9 cellular contexts compared by ENCODE assay signal in the genomic region with DNA sequence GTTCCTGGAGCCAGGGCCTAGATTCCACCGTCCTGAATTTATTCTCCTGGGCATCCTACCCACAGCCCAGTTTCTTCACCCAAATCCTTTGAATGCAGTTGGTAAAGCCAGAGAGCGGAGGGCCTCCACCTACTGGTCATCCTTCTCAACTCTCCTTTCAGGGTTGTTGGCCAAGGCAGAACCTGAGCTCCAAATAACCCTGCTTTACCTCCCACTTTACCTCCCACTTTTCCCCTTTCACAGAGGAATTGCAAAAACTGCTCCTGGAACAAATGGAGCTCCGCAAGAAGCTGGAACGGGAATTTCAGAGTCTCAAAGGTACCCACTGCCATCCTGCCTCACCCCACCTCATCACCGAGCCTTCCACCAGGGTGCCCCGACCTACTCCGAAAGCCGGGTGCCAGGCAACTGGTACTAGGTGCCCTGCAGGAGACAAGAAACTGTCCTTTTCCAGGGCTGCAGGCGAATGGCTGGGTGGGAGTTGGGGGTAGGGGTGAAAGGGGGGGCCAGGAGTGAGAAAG. TPM values are rescaled to one million over a fixed set of nuclear protein-coding genes. Genes with fewer than 3 reads are reported as not detected.
DNase-seq lines count a peak whose midpoint lies in the region; ATAC-seq and TF ChIP-seq lines count a peak whose summit lies in the region.
"Had no signal": no experiment of that assay in that cellular context is flagged by ENCODE, and none has a peak within 500 bp of the region (broad histone marks: within the 10 kb centered on the region; RNA-seq: fewer than 3 reads in every experiment).

No MANE protein-coding gene starts in this region.

- H3K27ac ChIP-seq in Karpas-422 (ENCODE audit: low read length) (no peak overlapping the region), neuronal stem cell (replicated peaks; ENCODE audit: low read length) (no peak overlapping the region)

- H3K27me3 ChIP-seq in Karpas-422 (ENCODE audit: low read length) (no peaks in the 10 kb centered on the region), neuronal stem cell (ENCODE audit: control insufficient read depth in 3 of 3, insufficient read depth in 3 of 3, low read depth in 1 of 3, low read length in 3 of 3) (peaks cover 63 to 94% (median 91%) of the 10 kb centered on the region in 3 experiments)

- H3K4ac ChIP-seq in neuronal stem cell (ENCODE audit: low read length), result no peak overlapping the region

- no peak overlapping the region for H4K8ac ChIP-seq in neuronal stem cell (ENCODE audit: low read depth, low read length)

- no CpG with 5 or more reads among the region's 9 CpGs for WGBS in neuronal stem cell (ENCODE audit: extremely low coverage in 2 of 2, insufficient read length in 2 of 2, insufficient replicate concordance in 1 of 2), 2 donors

- H2BK5ac ChIP-seq in neuronal stem cell (ENCODE audit: low read length), result no peak overlapping the region

- H3K4me1 ChIP-seq in Karpas-422 (ENCODE audit: low read length) (peaks cover 29% of the 10 kb centered on the region), neuronal stem cell (ENCODE audit: control insufficient read depth in 2 of 2, insufficient read depth in 1 of 2, low read depth in 1 of 2, low read length in 2 of 2) (peaks cover 9 to 22% of the 10 kb centered on the region in 2 donors)

- no peak overlapping the region for H3K9ac ChIP-seq in Karpas-422 (ENCODE audit: low read length)
- no peak overlapping the region for H3K9ac ChIP-seq in neuronal stem cell (ENCODE audit: low read depth, low read length, poor library complexity)

- no peak overlapping the region for H4K91ac ChIP-seq in neuronal stem cell (ENCODE audit: low read depth, low read length, poor library complexity)

- H3K79me1 ChIP-seq in neuronal stem cell (ENCODE audit: low read depth, low read length), result peaks cover 2% of the 10 kb centered on the region

- H3K36me3 ChIP-seq in Karpas-422 (ENCODE audit: insufficient read depth, low read length), result no peaks in the 10 kb centered on the region
- no peaks in the 10 kb centered on the region for H3K36me3 ChIP-seq in neuronal stem cell (replicated peaks in 1 of 2; ENCODE audit: control insufficient read depth in 2 of 2, insufficient read depth in 2 of 2, low read length in 2 of 2)

- peak; percentile 51 for TF ChIP-seq CTCF in astrocyte of the spinal cord (IDR thresholded peaks at IDR 0.05; ENCODE audit: low read depth, low read length)

- H3K4me2 ChIP-seq in Karpas-422 (ENCODE audit: low read depth, low read length, poor library complexity, severe bottlenecking) (no peak overlapping the region), neuronal stem cell (ENCODE audit: insufficient read depth, low read length, poor library complexity, severe bottlenecking) (no peak overlapping the region)

- no peak overlapping the region for H3K23ac ChIP-seq in neuronal stem cell (ENCODE audit: low read depth, low read length, poor library complexity)

- no peaks in the 10 kb centered on the region for H4K20me1 ChIP-seq in Karpas-422 (ENCODE audit: insufficient read depth, low read depth, low read length)

- H3K9me2 ChIP-seq in Karpas-422 (replicated peaks; ENCODE audit: insufficient read depth, low read length), result no peaks in the 10 kb centered on the region

- H2BK120ac ChIP-seq in neuronal stem cell (ENCODE audit: low read depth, low read length), result no peak overlapping the region

- no peak overlapping the region for H2BK12ac ChIP-seq in neuronal stem cell (ENCODE audit: low read length)

- no peak for ATAC-seq in HG03432 (IDR thresholded peaks at IDR 0.05; ENCODE audit: unreplicated experiment)
- ATAC-seq in GM21381 (IDR thresholded peaks at IDR 0.05; ENCODE audit: unreplicated experiment), result no peak

- H2BK15ac ChIP-seq in neuronal stem cell (ENCODE audit: low read length), result no peak overlapping the region

- H2AK5ac ChIP-seq in neuronal stem cell (ENCODE audit: low read depth, low read length), result peak overlapping the region; percentile 22

- H3K14ac ChIP-seq in neuronal stem cell (ENCODE audit: low read length), result no peak overlapping the region

- H3K79me2 ChIP-seq in Karpas-422 (ENCODE audit: low read length), result no peaks in the 10 kb centered on the region

- H3K9me3 ChIP-seq in Karpas-422 (ENCODE audit: low read length) (no peaks in the 10 kb centered on the region), neuronal stem cell (replicated peaks in 1 of 2; ENCODE audit: control insufficient read depth in 2 of 2, insufficient read depth in 1 of 2, low read depth in 1 of 2, low read length in 2 of 2) (peaks cover 8 to 10% of the 10 kb centered on the region in 2 donors)

- DNase-seq in NCI-H146 (lab: John Stamatoyannopoulos, UW), result peak; percentile 25
- no peak for DNase-seq in NCI-H146 treated with DMSO at 0.1 percent for 48 hours (lab: John Stamatoyannopoulos, UW; ENCODE audit: unreplicated experiment)
- peak; percentile 54 for DNase-seq in Karpas-422
- no peak for DNase-seq in astrocyte of the spinal cord (ENCODE audit: low read depth, low spot score)
- DNase-seq in neuronal stem cell (ENCODE audit: low spot score), result no peak
- no peak for DNase-seq in NCI-H1694 treated with DMSO at 0.1 percent for 48 hours (lab: John Stamatoyannopoulos, UW)

- in situ Hi-C loops in astrocyte of the spinal cord (cut with HindIII; ENCODE audit: low sequenced_read_pairs), result no loop called here

- H3K4me3 ChIP-seq in Karpas-422 (ENCODE audit: low read length) (no peak overlapping the region), astrocyte of the spinal cord (ENCODE audit: low read depth, low read length) (no peak overlapping the region), neuronal stem cell (ENCODE audit: low read length in 2 of 2) (no peak overlapping the region)

- no peak overlapping the region for H3K18ac ChIP-seq in neuronal stem cell (ENCODE audit: low read length)

- H2AFZ ChIP-seq in Karpas-422 (ENCODE audit: low read length), result no peak overlapping the region
- no peak overlapping the region for H2AFZ ChIP-seq in neuronal stem cell (ENCODE audit: low read length)

RNA-seq across cellular contexts. Expression of a gene that starts 6.8 kb away (rescaled TPM):
- 0.43 and 0.45 TPM in 2 replicates for total RNA-seq in Karpas-422 (2014; rRNA removed; shearing (Covaris generic); ENCODE audit: low replicate concordance)
- polyA plus RNA-seq in neuronal stem cell (2013, experiment 1 of 2), result 0.24 TPM
- polyA plus RNA-seq in neuronal stem cell (2013, experiment 2 of 2), result 0.21 TPM
- polyA plus RNA-seq: CD4-positive, CD25-positive, alpha-beta regulatory T cell had no signal

RNA-seq across cellular contexts. Expression of a gene that starts 7.8 kb away (rescaled TPM):
- not detected in 2 replicates for total RNA-seq in Karpas-422 (2014; rRNA removed; shearing (Covaris generic); ENCODE audit: low replicate concordance)
- polyA plus RNA-seq in neuronal stem cell (2013, experiment 1 of 2), result not detected
- polyA plus RNA-seq in neuronal stem cell (2013, experiment 2 of 2), result not detected
- total RNA-seq: CD4-positive, CD25-positive, alpha-beta regulatory T cell had no signal
- polyA plus RNA-seq: CD4-positive, CD25-positive, alpha-beta regulatory T cell had no signal

Comparison
In these comparisons a context has a peak if more than half of its experiments do, and no peak if none do; other contexts are left out.
1. DNase-seq: peak in NCI-H146 (single experiment) and Karpas-422 (single experiment); none in NCI-H146 treated with DMSO at 0.1 percent for 48 hours (single experiment), astrocyte of the spinal cord (single experiment), neuronal stem cell (single experiment) and NCI-H1694 treated with DMSO at 0.1 percent for 48 hours (single experiment).